ENCODE assay signal across 10 cellular contexts in the genomic region with DNA sequence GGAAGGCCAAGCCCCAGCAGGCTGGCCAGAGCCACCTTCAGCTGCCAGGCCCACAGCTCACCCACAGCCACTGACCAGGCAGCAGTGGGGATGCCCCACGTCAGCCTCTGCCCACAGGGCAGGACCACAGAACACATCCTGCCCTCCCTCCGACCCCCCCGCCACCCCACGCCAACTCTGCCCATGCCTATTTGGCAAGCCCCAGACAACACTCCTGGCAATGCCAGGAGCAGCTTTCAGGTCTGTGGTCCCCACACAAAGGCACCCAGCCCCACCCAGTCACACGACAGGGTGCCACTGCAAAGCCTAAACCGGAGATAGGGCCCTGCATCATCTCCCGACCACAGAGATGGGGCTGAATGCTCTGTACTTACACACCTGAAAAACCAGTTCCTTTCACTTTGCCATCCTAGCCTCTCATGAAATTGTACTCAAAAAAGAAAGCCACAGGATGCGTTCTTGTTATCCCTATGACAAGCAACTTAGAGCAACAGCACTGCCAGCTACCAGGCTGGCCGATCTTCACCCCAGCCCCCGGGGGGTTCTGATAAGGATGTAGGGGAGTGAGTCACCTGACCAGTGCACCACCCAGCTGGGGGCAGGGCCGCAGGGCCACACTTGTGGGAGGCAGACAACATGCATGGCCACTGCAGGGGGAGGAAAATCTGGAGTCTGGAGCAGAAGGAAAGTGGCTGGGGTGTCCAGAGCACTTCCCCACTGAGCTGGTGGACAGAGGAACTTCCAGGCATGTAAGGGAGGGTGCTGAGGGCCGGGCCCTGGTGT. TPM values are rescaled to one million over a fixed set of nuclear protein-coding genes. Genes with fewer than 3 reads are reported as not detected.
DNase-seq lines count a peak whose midpoint lies in the region; ATAC-seq and TF ChIP-seq lines count a peak whose summit lies in the region.
"Had no signal": no experiment of that assay in that cellular context is flagged by ENCODE, and none has a peak within 500 bp of the region (broad histone marks: within the 10 kb centered on the region; RNA-seq: fewer than 3 reads in every experiment).

No MANE protein-coding gene starts in this region.

- ATAC-seq in activated T-cell treated with anti-CD3 and anti-CD28 coated beads, Interleukin-2, amount 50 U/mL, for 72 hours (replicated peaks in 1 of 2) = peak; percentile 81 to 85
- ATAC-seq in HG02870 (IDR thresholded peaks at IDR 0.05; ENCODE audit: unreplicated experiment) = no peak
- ATAC-seq in HG02973 (IDR thresholded peaks at IDR 0.05; ENCODE audit: unreplicated experiment) = no peak

- peak; percentile 84 for DNase-seq in Daoy (ENCODE audit: low read depth)
- peak; percentile 19 for DNase-seq in NAMALWA (ENCODE audit: low spot score)
- DNase-seq in activated T-cell treated with anti-CD3 and anti-CD28 coated beads, Interleukin-2, amount 50 U/mL, for 72 hours = peak; percentile 42 to 55
- DNase-seq in mesenteric fat pad (ENCODE audit: low spot score) = peak; percentile 59
- DNase-seq in stimulated activated CD4-positive, alpha-beta T cell treated with anti-CD3 and anti-CD28 coated beads, Interleukin-12 subunit alpha, Interleukin-12 subunit beta, amount 100 ng/mL, for 4 hours = no peak
- no peak for DNase-seq in HEK293T (ENCODE audit: extremely low spot score)
- DNase-seq: NCI-H2171 had no signal

- POLR2A ChIA-PET in HEK293T (lab: Yijun Ruan, JAX) = no interaction called here

- peak overlapping the region; percentile 8 for H3K27ac Mint-ChIP-seq in activated T-cell treated with anti-CD3 and anti-CD28 coated beads, Interleukin-2, amount 50 U/mL, for 72 hours

- H3K36me3 Mint-ChIP-seq in activated T-cell treated with anti-CD3 and anti-CD28 coated beads, Interleukin-2, amount 50 U/mL, for 72 hours (ENCODE audit: insufficient read depth in 2 of 2) = peaks cover 0 to 1% of the 10 kb centered on the region in 2 donors

- no peaks in the 10 kb centered on the region for H3K27me3 Mint-ChIP-seq in activated T-cell treated with anti-CD3 and anti-CD28 coated beads, Interleukin-2, amount 50 U/mL, for 72 hours (ENCODE audit: low read depth)

- CTCF ChIA-PET in HEK293T (lab: Yijun Ruan, JAX) = interaction anchor here (0.7 to 1.0 kb wide), 3 partner anchors 28 to 255 kb away, joined by 3 to 5 read pairs (median 5); no protein-coding TSS in a partner anchor

- peak overlapping the region; percentile 40 to 74 for H3K4me3 Mint-ChIP-seq in activated T-cell treated with anti-CD3 and anti-CD28 coated beads, Interleukin-2, amount 50 U/mL, for 72 hours

- no peaks in the 10 kb centered on the region for H3K9me3 Mint-ChIP-seq in activated T-cell treated with anti-CD3 and anti-CD28 coated beads, Interleukin-2, amount 50 U/mL, for 72 hours

- H3K4me1 Mint-ChIP-seq in activated T-cell treated with anti-CD3 and anti-CD28 coated beads, Interleukin-2, amount 50 U/mL, for 72 hours (ENCODE audit: low read depth) = peaks cover 12% of the 10 kb centered on the region

TF ChIP-seq in HEK293T, 16 proteins besides CTCF, POLR2A, EP300 and RAD21:
- TF ChIP-seq, protein P1, sequence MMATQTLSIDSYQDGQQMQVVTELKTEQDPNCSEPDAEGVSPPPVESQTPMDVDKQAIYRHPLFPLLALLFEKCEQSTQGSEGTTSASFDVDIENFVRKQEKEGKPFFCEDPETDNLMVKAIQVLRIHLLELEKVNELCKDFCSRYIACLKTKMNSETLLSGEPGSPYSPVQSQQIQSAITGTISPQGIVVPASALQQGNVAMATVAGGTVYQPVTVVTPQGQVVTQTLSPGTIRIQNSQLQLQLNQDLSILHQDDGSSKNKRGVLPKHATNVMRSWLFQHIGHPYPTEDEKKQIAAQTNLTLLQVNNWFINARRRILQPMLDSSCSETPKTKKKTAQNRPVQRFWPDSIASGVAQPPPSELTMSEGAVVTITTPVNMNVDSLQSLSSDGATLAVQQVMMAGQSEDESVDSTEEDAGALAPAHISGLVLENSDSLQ (IDR thresholded peaks at IDR 0.05) = no peak
- TF ChIP-seq FOXA1 (IDR thresholded peaks at IDR 0.05) = no peak
- TF ChIP-seq BHLHE40 (IDR thresholded peaks at IDR 0.05; ENCODE audit: borderline replicate concordance) = no peak
- no peak for TF ChIP-seq ARNT (IDR thresholded peaks at IDR 0.05)
- TF ChIP-seq TARDBP (IDR thresholded peaks at IDR 0.05) = no peak
- no peak for TF ChIP-seq FOXM1 (IDR thresholded peaks at IDR 0.05; ENCODE audit: borderline replicate concordance)
- TF ChIP-seq HDGF (IDR thresholded peaks at IDR 0.05; ENCODE audit: borderline replicate concordance) = no peak
- no peak for TF ChIP-seq LEF1 (IDR thresholded peaks at IDR 0.05; ENCODE audit: borderline replicate concordance)
- no peak for TF ChIP-seq CTBP1 (IDR thresholded peaks at IDR 0.05; ENCODE audit: borderline replicate concordance)
- no peak for TF ChIP-seq L3MBTL2 (conservative IDR thresholded peaks at IDR 0.05)
- no peak for TF ChIP-seq ELF4 (IDR thresholded peaks at IDR 0.05)
- no peak for TF ChIP-seq ZNF384 (IDR thresholded peaks at IDR 0.05)
- TF ChIP-seq FOXK2 (IDR thresholded peaks at IDR 0.05) = no peak
- TF ChIP-seq NFRKB (IDR thresholded peaks at IDR 0.05) = no peak
- TF ChIP-seq SP1 (IDR thresholded peaks at IDR 0.05) = no peak
- no peak for TF ChIP-seq SUZ12 (IDR thresholded peaks at IDR 0.05)
TF ChIP-seq in HEK293T: peak in this region for 0.

RNA-seq across cellular contexts. Expression of a gene that starts 36.2 kb away (rescaled TPM):
- 90.1 and 152 TPM in 2 replicates for total RNA-seq in Daoy (2014; rRNA removed; shearing (Covaris generic))
- 10 to 100 TPM; 85.2 to 95.6 TPM for total RNA-seq in activated T-cell treated with anti-CD3 and anti-CD28 coated beads, Interleukin-2, amount 50 U/mL, for 72 hours
- total RNA-seq in mesenteric fat pad = 123 TPM

RNA-seq across cellular contexts. Expression of a gene that starts 52.4 kb away (rescaled TPM):
- 98.9 and 125 TPM in 2 replicates for total RNA-seq in Daoy (2014; rRNA removed; shearing (Covaris generic))
- 10 to 100 TPM; 60.1 to 67.8 TPM for total RNA-seq in activated T-cell treated with anti-CD3 and anti-CD28 coated beads, Interleukin-2, amount 50 U/mL, for 72 hours
- total RNA-seq in mesenteric fat pad = 82.2 TPM

RNA-seq across cellular contexts. Expression of a gene that starts 54.0 kb away (rescaled TPM):
- total RNA-seq in Daoy (2014; rRNA removed; shearing (Covaris generic)) = not detected in 2 replicates
- total RNA-seq in activated T-cell treated with anti-CD3 and anti-CD28 coated beads, Interleukin-2, amount 50 U/mL, for 72 hours = not detected
- total RNA-seq in mesenteric fat pad = not detected
- total RNA-seq: smooth muscle cell had no signal

Comparison
In these comparisons a context has a peak if more than half of its experiments do, and no peak if none do; other contexts are left out.
1. DNase-seq: peak in Daoy (single experiment), NAMALWA (single experiment), activated T-cell treated with anti-CD3 and anti-CD28 coated beads, Interleukin-2, amount 50 U/mL, for 72 hours (2 of 2) and mesenteric fat pad (single experiment); none in stimulated activated CD4-positive, alpha-beta T cell treated with anti-CD3 and anti-CD28 coated beads, Interleukin-12 subunit alpha, Interleukin-12 subunit beta, amount 100 ng/mL, for 4 hours (single experiment) and HEK293T (single experiment).
2. ATAC-seq: peak in activated T-cell treated with anti-CD3 and anti-CD28 coated beads, Interleukin-2, amount 50 U/mL, for 72 hours (2 of 2); none in HG02870 (single experiment) and HG02973 (single experiment).